Comparison of ENCODE assay signal across 1 cellular context in genomic region chr10:70906953-70907618, GRCh38.
TF ChIP-seq lines count a peak whose summit lies in the region.

No MANE protein-coding gene starts in this region.

TF ChIP-seq in HepG2, 621 proteins besides CTCF, POLR2A, EP300 and RAD21 (continued from another document):
- no peak for TF ChIP-seq MLXIP (CRISPR knock-in tag; IDR thresholded peaks at IDR 0.05; ENCODE audit: borderline replicate concordance)
